22 cellular contexts compared by ENCODE assay signal in genomic region chr4:40434126-40434692, GRCh38.
A peak's percentile ranks its signal among the peaks of the same experiment; 100 is the strongest.
DNase-seq lines count a peak whose midpoint lies in the region; ATAC-seq and TF ChIP-seq lines count a peak whose summit lies in the region.
"Had no signal": no experiment of that assay in that cellular context is flagged by ENCODE, and none has a peak within 500 bp of the region (broad histone marks: within the 10 kb centered on the region; RNA-seq: fewer than 3 reads in every experiment).

No MANE protein-coding gene starts in this region.

- H3K36me3 ChIP-seq in KMS-11 (ENCODE audit: insufficient read depth), result no peaks in the 10 kb centered on the region
- H3K36me3 ChIP-seq: neural progenitor cell had no signal

- peaks cover 30% of the 10 kb centered on the region for H3K4me1 ChIP-seq in KMS-11 (ENCODE audit: low read depth, poor library complexity, severe bottlenecking)

- peaks cover 3% of the 10 kb centered on the region for H3K9me3 Mint-ChIP-seq in activated CD4-positive, alpha-beta T cell treated with anti-CD3 and anti-CD28 coated beads, Interleukin-2, amount 10 ng/mL, durations not matched to agents 24 days and 14 days
- peaks cover 4% of the 10 kb centered on the region for H3K9me3 Mint-ChIP-seq in activated naive CD8-positive, alpha-beta T cell treated with anti-CD3 and anti-CD28 coated beads, Interleukin-2, amount 10 ng/mL, durations not matched to agents 7 days and 5 days
- H3K9me3 Mint-ChIP-seq in progenitor cell of endocrine pancreas (ENCODE audit: low read depth), result no peaks in the 10 kb centered on the region
- no peaks in the 10 kb centered on the region for H3K9me3 Mint-ChIP-seq in MCF 10A (ENCODE audit: unreplicated experiment)
- H3K9me3 Mint-ChIP-seq: activated T-cell treated with anti-CD3 and anti-CD28 coated beads, Interleukin-2, amount 50 U/mL, for 24 hours; HFFc6 had no signal

- H2AFZ ChIP-seq in KMS-11 (ENCODE audit: low read depth), result no peak overlapping the region
- H2AFZ ChIP-seq: GM23248, parathyroid adenoma had no signal

- no peaks in the 10 kb centered on the region for H3K27me3 ChIP-seq in KMS-11 (ENCODE audit: insufficient read depth, low read depth)
- H3K27me3 ChIP-seq: neural progenitor cell had no signal

- TF ChIP-seq CTCF in KMS-11 (conservative IDR thresholded peaks at IDR 0.05; ENCODE audit: low read depth, low read length), result no peak
- no peak for TF ChIP-seq CTCF in progenitor cell of endocrine pancreas (IDR thresholded peaks at IDR 0.05; ENCODE audit: unreplicated experiment)
- TF ChIP-seq CTCF in MCF 10A (IDR thresholded peaks at IDR 0.05; ENCODE audit: unreplicated experiment), result no peak

- no peaks in the 10 kb centered on the region for H3K79me2 ChIP-seq in KMS-11 (ENCODE audit: insufficient read depth, low read depth)

- BruUV-seq in MCF 10A (replicated peaks; lab: Mats Ljungman, UMichigan), result no TSS peak

- peaks cover 50% of the 10 kb centered on the region for H3K4me1 Mint-ChIP-seq in activated CD4-positive, alpha-beta T cell treated with anti-CD3 and anti-CD28 coated beads, Interleukin-2, amount 10 ng/mL, durations not matched to agents 24 days and 14 days
- peaks cover 45% of the 10 kb centered on the region for H3K4me1 Mint-ChIP-seq in activated naive CD8-positive, alpha-beta T cell treated with anti-CD3 and anti-CD28 coated beads, Interleukin-2, amount 10 ng/mL, durations not matched to agents 7 days and 5 days
- H3K4me1 Mint-ChIP-seq in progenitor cell of endocrine pancreas (ENCODE audit: low read depth) (peaks cover 4% of the 10 kb centered on the region), MCF 10A (ENCODE audit: insufficient read depth, unreplicated experiment) (no peaks in the 10 kb centered on the region)
- H3K4me1 Mint-ChIP-seq: neural progenitor cell had no signal

- H3K27ac Mint-ChIP-seq in activated CD4-positive, alpha-beta T cell treated with anti-CD3 and anti-CD28 coated beads, Interleukin-2, amount 10 ng/mL, durations not matched to agents 24 days and 14 days, result peak overlapping the region; percentile 21
- peak overlapping the region; percentile 87 for H3K27ac Mint-ChIP-seq in activated naive CD8-positive, alpha-beta T cell treated with anti-CD3 and anti-CD28 coated beads, Interleukin-2, amount 10 ng/mL, durations not matched to agents 7 days and 5 days
- peak overlapping the region; percentile 30 for H3K27ac Mint-ChIP-seq in progenitor cell of endocrine pancreas
- H3K27ac Mint-ChIP-seq in MCF 10A (ENCODE audit: low read depth, unreplicated experiment), result no peak overlapping the region
- H3K27ac Mint-ChIP-seq: HFFc6, neural progenitor cell had no signal

- peaks cover 37% of the 10 kb centered on the region for H3K36me3 Mint-ChIP-seq in activated CD4-positive, alpha-beta T cell treated with anti-CD3 and anti-CD28 coated beads, Interleukin-2, amount 10 ng/mL, durations not matched to agents 24 days and 14 days (ENCODE audit: low read depth)
- peaks cover 26% of the 10 kb centered on the region for H3K36me3 Mint-ChIP-seq in activated naive CD8-positive, alpha-beta T cell treated with anti-CD3 and anti-CD28 coated beads, Interleukin-2, amount 10 ng/mL, durations not matched to agents 7 days and 5 days
- peaks cover 56% of the 10 kb centered on the region for H3K36me3 Mint-ChIP-seq in progenitor cell of endocrine pancreas (ENCODE audit: insufficient read depth)
- no peaks in the 10 kb centered on the region for H3K36me3 Mint-ChIP-seq in MCF 10A (ENCODE audit: insufficient read depth, unreplicated experiment)

- no peak for DNase-seq in activated CD4-positive, alpha-beta T cell treated with anti-CD3 and anti-CD28 coated beads, Interleukin-2, amount 10 ng/mL, durations not matched to agents 24 days and 14 days
- DNase-seq in activated CD4-positive, alpha-beta T cell treated with anti-CD3 and anti-CD28 coated beads for 1 hour, result no peak
- DNase-seq in activated naive CD8-positive, alpha-beta T cell treated with anti-CD3 and anti-CD28 coated beads, Interleukin-2, amount 10 ng/mL, durations not matched to agents 7 days and 5 days, result no peak
- DNase-seq in progenitor cell of endocrine pancreas (ENCODE audit: low spot score, unreplicated experiment), result no peak
- DNase-seq in MCF 10A (ENCODE audit: unreplicated experiment), result no peak
- no peak for DNase-seq in NCI-H1436 treated with DMSO at 0.1 percent for 48 hours (lab: John Stamatoyannopoulos, UW)
- DNase-seq in NCI-H2107 (lab: John Stamatoyannopoulos, UW), result no peak
- DNase-seq: activated T-cell treated with anti-CD3 and anti-CD28 coated beads, Interleukin-2, amount 50 U/mL, for 24 hours; DMS 273 treated with DMSO at 0.1 percent for 48 hours; EL; foreskin fibroblast; GM23248; head of caudate nucleus; HFFc6; NCI-H1105; NCI-H2029 treated with DMSO at 0.1 percent for 48 hours; NCI-H2227 treated with DMSO at 0.1 percent for 48 hours; NCI-H69 had no signal

- no peaks in the 10 kb centered on the region for H3K27me3 Mint-ChIP-seq in activated CD4-positive, alpha-beta T cell treated with anti-CD3 and anti-CD28 coated beads, Interleukin-2, amount 10 ng/mL, durations not matched to agents 24 days and 14 days
- H3K27me3 Mint-ChIP-seq in activated naive CD8-positive, alpha-beta T cell treated with anti-CD3 and anti-CD28 coated beads, Interleukin-2, amount 10 ng/mL, durations not matched to agents 7 days and 5 days, result no peaks in the 10 kb centered on the region
- H3K27me3 Mint-ChIP-seq in progenitor cell of endocrine pancreas (no peaks in the 10 kb centered on the region), MCF 10A (ENCODE audit: insufficient read depth, unreplicated experiment) (no peaks in the 10 kb centered on the region)
- H3K27me3 Mint-ChIP-seq: activated T-cell treated with anti-CD3 and anti-CD28 coated beads, Interleukin-2, amount 50 U/mL, for 24 hours had no signal

- H3K9ac ChIP-seq in KMS-11, result no peak overlapping the region
- H3K9ac ChIP-seq: GM23248, neural progenitor cell, parathyroid adenoma had no signal

- H3K4me3 Mint-ChIP-seq in activated CD4-positive, alpha-beta T cell treated with anti-CD3 and anti-CD28 coated beads, Interleukin-2, amount 10 ng/mL, durations not matched to agents 24 days and 14 days, result peak overlapping the region; percentile 64
- H3K4me3 Mint-ChIP-seq in activated naive CD8-positive, alpha-beta T cell treated with anti-CD3 and anti-CD28 coated beads, Interleukin-2, amount 10 ng/mL, durations not matched to agents 7 days and 5 days, result peak overlapping the region; percentile 73
- no peak overlapping the region for H3K4me3 Mint-ChIP-seq in progenitor cell of endocrine pancreas (ENCODE audit: low read depth)
- H3K4me3 Mint-ChIP-seq in MCF 10A (ENCODE audit: unreplicated experiment), result no peak overlapping the region
- H3K4me3 Mint-ChIP-seq: activated T-cell treated with anti-CD3 and anti-CD28 coated beads, Interleukin-2, amount 50 U/mL, for 24 hours; HFFc6; neural progenitor cell had no signal

- POLR2A ChIA-PET in activated naive CD8-positive, alpha-beta T cell treated with anti-CD3 and anti-CD28 coated beads, Interleukin-2, amount 10 ng/mL, durations not matched to agents 7 days and 5 days (lab: Charles Lee), result interaction anchor here (0.6 to 1.7 kb wide), 12 partner anchors 14 to 435 kb away, joined by 3 to 7 read pairs (median 4); partner anchors contain the start of gene N4BP2
- POLR2A ChIA-PET in MCF 10A (lab: Yijun Ruan, JAX), result interaction anchor here (0.7 kb wide), 1 partner anchor 155 kb away, joined by 3 read pairs; no protein-coding TSS in a partner anchor

- CTCF ChIA-PET in MCF 10A (lab: Yijun Ruan, JAX), result no interaction called here

- no peak overlapping the region for H3K27ac ChIP-seq in KMS-11
- H3K27ac ChIP-seq: GM23248, neural progenitor cell, parathyroid adenoma had no signal

- intact Hi-C loops in activated CD4-positive, alpha-beta T cell treated with anti-CD3 and anti-CD28 coated beads, Interleukin-2, amount 10 ng/mL, durations not matched to agents 24 days and 14 days (cut with micrococcal nuclease), result loop anchor here (10.0 kb wide), 2 partner anchors 121 to 281 kb away; no protein-coding TSS in a partner anchor
- intact Hi-C loops in MCF 10A (cut with micrococcal nuclease), result no loop called here

- H3K4me2 ChIP-seq in KMS-11, result 0 out of 2 replicates have a peak overlapping the region, but pooled peaks have one; percentile 17
- H3K4me2 ChIP-seq: neural progenitor cell had no signal

- H4K20me1 ChIP-seq in KMS-11 (ENCODE audit: insufficient read depth), result no peaks in the 10 kb centered on the region

- ATAC-seq in activated naive CD8-positive, alpha-beta T cell treated with anti-CD3 and anti-CD28 coated beads, Interleukin-2, amount 10 ng/mL, durations not matched to agents 7 days and 5 days (ENCODE audit: low read depth), result no peak
- ATAC-seq: esophagus mucosa had no signal

- H3K4me3 ChIP-seq in KMS-11 (IDR thresholded peaks at IDR 0.05; ENCODE audit: insufficient read depth, low read depth, low read length), result no peak overlapping the region
- H3K4me3 ChIP-seq: GM23248, neural progenitor cell had no signal

Comparison
In these comparisons a context has a peak if more than half of its experiments do, and no peak if none do; other contexts are left out.
1. H3K4me3 Mint-ChIP-seq: peak in activated CD4-positive, alpha-beta T cell treated with anti-CD3 and anti-CD28 coated beads, Interleukin-2, amount 10 ng/mL, durations not matched to agents 24 days and 14 days (single experiment) and activated naive CD8-positive, alpha-beta T cell treated with anti-CD3 and anti-CD28 coated beads, Interleukin-2, amount 10 ng/mL, durations not matched to agents 7 days and 5 days (single experiment); none in progenitor cell of endocrine pancreas (single experiment) and MCF 10A (single experiment).